10 cellular contexts compared by ENCODE assay signal in genomic region chr22:19174106-19175025, GRCh38. TPM values are rescaled to one million over a fixed set of nuclear protein-coding genes. Genes with fewer than 3 reads are reported as not detected.
DNase-seq lines count a peak whose midpoint lies in the region; ATAC-seq, FAIRE-seq and TF ChIP-seq lines count a peak whose summit lies in the region.
"Had no signal": no experiment of that assay in that cellular context is flagged by ENCODE, and none has a peak within 500 bp of the region (broad histone marks: within the 10 kb centered on the region; RNA-seq: fewer than 3 reads in every experiment).

No MANE protein-coding gene starts in this region.

- H3K4me3 Mint-ChIP-seq in nephron: peak overlapping the region; percentile 52 to 92 (median 89)

- no peaks in the 10 kb centered on the region for H3K9me2 ChIP-seq in Loucy (replicated peaks; ENCODE audit: low read depth, low read length)

- H3K9me3 ChIP-seq in Loucy (ENCODE audit: insufficient read depth, low read depth, low read length) (no peaks in the 10 kb centered on the region), small intestine (ENCODE audit: control insufficient read depth, low read depth) (no peaks in the 10 kb centered on the region)
- H3K9me3 ChIP-seq: tibial nerve had no signal

- peak overlapping the region; percentile 94 for H3K4me2 ChIP-seq in Loucy (ENCODE audit: low read depth, low read length, poor library complexity, severe bottlenecking)
- H3K4me2 ChIP-seq: KMS-11 had no signal

- peak overlapping the region; percentile 19 for H3K9ac ChIP-seq in Loucy (ENCODE audit: low read depth, low read length, poor library complexity, severe bottlenecking)
- H3K9ac ChIP-seq: KMS-11 had no signal

- TF ChIP-seq CTCF in Loucy (conservative IDR thresholded peaks at IDR 0.05; ENCODE audit: low read length) (no peak), nephron (IDR thresholded peaks at IDR 0.05; ENCODE audit: unreplicated experiment in 3 of 3) (no peak)

- H2AFZ ChIP-seq in Loucy (ENCODE audit: low read length): no peak overlapping the region

- H3K9me3 Mint-ChIP-seq in nephron: no peaks in the 10 kb centered on the region

- H3K27me3 ChIP-seq in Loucy (ENCODE audit: insufficient read depth, low read length, poor library complexity, severe bottlenecking) (no peaks in the 10 kb centered on the region), small intestine (ENCODE audit: control insufficient read depth in 2 of 2, insufficient read depth in 2 of 2, low read length in 2 of 2) (peaks cover 0 to 5% of the 10 kb centered on the region in 2 donors)

- H3K4me1 ChIP-seq in Loucy (ENCODE audit: insufficient read depth, low read length, poor library complexity, severe bottlenecking) (peaks cover 45% of the 10 kb centered on the region), small intestine (ENCODE audit: control insufficient read depth in 2 of 2, insufficient read depth in 1 of 2, low read depth in 1 of 2, low read length in 1 of 2) (peaks cover 10 to 15% of the 10 kb centered on the region in 2 donors)

- H4K20me1 ChIP-seq in Loucy (ENCODE audit: insufficient read depth, low read length, poor library complexity, severe bottlenecking): peaks cover 31% of the 10 kb centered on the region

- peaks cover 31% of the 10 kb centered on the region for H3K4me1 Mint-ChIP-seq in nephron

- H3K4me3 ChIP-seq in Loucy (ENCODE audit: low read length, poor library complexity, severe bottlenecking) (peak overlapping the region; percentile 98), small intestine (ENCODE audit: low read depth in 1 of 2, low read length in 2 of 2) (no peak overlapping the region)
- H3K4me3 ChIP-seq: tibial nerve had no signal

- no peaks in the 10 kb centered on the region for H3K36me3 Mint-ChIP-seq in nephron (ENCODE audit: low read depth)

- no peaks in the 10 kb centered on the region for H3K36me3 ChIP-seq in Loucy (ENCODE audit: insufficient read depth, low read length)
- no peaks in the 10 kb centered on the region for H3K36me3 ChIP-seq in small intestine (ENCODE audit: control insufficient read depth in 2 of 2, insufficient read depth in 2 of 2, low read length in 2 of 2)

- no peak overlapping the region for H3K27ac Mint-ChIP-seq in nephron

- ATAC-seq in GM18873 (IDR thresholded peaks at IDR 0.05; ENCODE audit: low FRiP score, unreplicated experiment): no peak
- no peak for ATAC-seq in HG03565 (IDR thresholded peaks at IDR 0.05; ENCODE audit: unreplicated experiment)

- no peaks in the 10 kb centered on the region for H3F3A ChIP-seq in Loucy (ENCODE audit: low read depth)

- H3K27me3 Mint-ChIP-seq in nephron (ENCODE audit: low read depth): peaks cover 23% of the 10 kb centered on the region

- 42 to 45% (median 45%) methylated on average over 14 of the region's 14 CpGs for WGBS in small intestine, 3 donors

- peak; percentile 76 for DNase-seq in EH (ENCODE audit: low read depth)
- DNase-seq in cerebellar cortex (ENCODE audit: low spot score): peak; percentile 58
- DNase-seq in NCI-H2227 treated with DMSO at 0.1 percent for 48 hours (lab: John Stamatoyannopoulos, UW): no peak
- no peak for DNase-seq in small intestine

- H3K79me2 ChIP-seq in Loucy (ENCODE audit: insufficient read depth, low read length): peaks cover 54% of the 10 kb centered on the region

- peak overlapping the region in 1 of 2 donors; percentile 63 for H3K27ac ChIP-seq in small intestine (ENCODE audit: low read depth in 1 of 2, low read length in 1 of 2)
- H3K27ac ChIP-seq: KMS-11 had no signal

- no peak for FAIRE-seq in small intestine (lab: Jason Lieb, UNC)

RNA-seq across cellular contexts. Expression of gene SLC25A1, which starts 4.2 kb away (rescaled TPM):
- polyA plus RNA-seq in small intestine: 100 to 1,000 TPM; 116 to 227 (median 127) TPM

RNA-seq across cellular contexts. Expression of gene GSC2, which starts 24.3 kb away (rescaled TPM):
- not detected for polyA plus RNA-seq in small intestine

RNA-seq across cellular contexts. Expression of gene ESS2, which starts 29.9 kb away (rescaled TPM):
- polyA plus RNA-seq in small intestine: 10 to 100 TPM; 11.2 to 13.5 (median 11.7) TPM

RNA-seq across cellular contexts. Expression of gene TSSK2, which starts 43.3 kb away (rescaled TPM):
- polyA plus RNA-seq in small intestine: under 1 TPM in 1 of 3 donors, not detected in 2; 0.04 TPM

RNA-seq across cellular contexts. Expression of gene DGCR2, which starts 52.2 kb away (rescaled TPM):
- 10 to 100 TPM; 14.8 to 52.9 (median 15.1) TPM for polyA plus RNA-seq in small intestine

Comparison
In these comparisons a context has a peak if more than half of its experiments do, and no peak if none do; other contexts are left out.
1. DNase-seq: peak in EH (single experiment) and cerebellar cortex (single experiment); none in NCI-H2227 treated with DMSO at 0.1 percent for 48 hours (single experiment) and small intestine (single experiment).